ENCODE assay signal across 18 cellular contexts in genomic region chr6:34232901-34233300, GRCh38. TPM values are rescaled to one million over a fixed set of nuclear protein-coding genes. Genes with fewer than 3 reads are reported as not detected.
A peak's percentile ranks its signal among the peaks of the same experiment; 100 is the strongest.
DNase-seq lines count a peak whose midpoint lies in the region; ATAC-seq, FAIRE-seq and TF ChIP-seq lines count a peak whose summit lies in the region.
"Had no signal": no experiment of that assay in that cellular context is flagged by ENCODE, and none has a peak within 500 bp of the region (broad histone marks: within the 10 kb centered on the region; RNA-seq: fewer than 3 reads in every experiment).

No MANE protein-coding gene starts in this region.

- H3K9me3 ChIP-seq in T-helper 17 cell (ENCODE audit: control insufficient read depth, low read length, poor library complexity, severe bottlenecking) (no peaks in the 10 kb centered on the region), subcutaneous abdominal adipose tissue (ENCODE audit: control insufficient read depth in 5 of 5, low read length in 5 of 5) (no peaks in the 10 kb centered on the region)

- H3K27me3 Mint-ChIP-seq in T-helper 17 cell: no peaks in the 10 kb centered on the region
- H3K27me3 Mint-ChIP-seq: CD4-positive, alpha-beta memory T cell had no signal

- no peaks in the 10 kb centered on the region for H3K36me3 Mint-ChIP-seq in T-helper 17 cell (ENCODE audit: low read depth)
- H3K36me3 Mint-ChIP-seq: neural progenitor cell had no signal

- no peaks in the 10 kb centered on the region for H3K36me3 ChIP-seq in subcutaneous abdominal adipose tissue (ENCODE audit: control insufficient read depth in 5 of 5, insufficient read depth in 5 of 5, low read length in 5 of 5)
- H3K36me3 ChIP-seq: neural progenitor cell had no signal

- no peaks in the 10 kb centered on the region for H3K27me3 ChIP-seq in subcutaneous abdominal adipose tissue (ENCODE audit: control insufficient read depth in 5 of 5, insufficient read depth in 4 of 5, low read length in 5 of 5)
- H3K27me3 ChIP-seq: neural progenitor cell had no signal

- no peak overlapping the region for H3K4me3 Mint-ChIP-seq in T-helper 17 cell
- H3K4me3 Mint-ChIP-seq: activated naive CD4-positive, alpha-beta T cell treated with anti-CD3 and anti-CD28 coated beads for 36 hours; neural progenitor cell; T-helper 1 cell treated with Interleukin-12 subunit alpha and Interleukin-12 subunit beta and Interleukin-4 antibody, amounts not matched to agents 30 μg/mL and 1 μg/mL, for 36 hours had no signal

- no peak for FAIRE-seq in H54 (lab: Jason Lieb, UNC)
- FAIRE-seq: GM12892 had no signal

- TF ChIP-seq CTCF in fibroblast of the aortic adventitia (IDR thresholded peaks at IDR 0.05; ENCODE audit: insufficient read depth, low read length): no peak

- TF ChIP-seq POLR2A in H54 (IDR thresholded peaks at IDR 0.05; ENCODE audit: low read depth, low read length): no peak

- peak; percentile 30 for DNase-seq in H54 (ENCODE audit: insufficient read length, low spot score)
- DNase-seq in T-helper 17 cell: no peak
- peak; percentile 60 for DNase-seq in fibroblast of the aortic adventitia (ENCODE audit: low read depth)
- no peak for DNase-seq in CD1c-positive myeloid dendritic cell (ENCODE audit: extremely low spot score)
- no peak for DNase-seq in ecto neural progenitor cell (ENCODE audit: low spot score)
- no peak for DNase-seq in DMS153 (lab: John Stamatoyannopoulos, UW)
- DNase-seq: activated CD4-positive, CD25-positive, alpha-beta regulatory T cell treated with anti-CD3 and anti-CD28 coated beads, Interleukin-2, amount 50 U/mL, for 72 hours; activated naive CD4-positive, alpha-beta T cell treated with anti-CD3 and anti-CD28 coated beads for 36 hours; CD4-positive, alpha-beta memory T cell; effector CD4-positive, alpha-beta T cell; foreskin melanocyte; NCI-H1092; NCI-H774; stimulated activated CD4-positive, alpha-beta T cell treated with anti-CD3 and anti-CD28 coated beads, Interleukin-1b, Interleukin-23, amount 100 ng/mL, for 48 hours had no signal

- peaks cover 0 to 15% (median 14%) of the 10 kb centered on the region in 5 donors for H3K4me1 ChIP-seq in subcutaneous abdominal adipose tissue (ENCODE audit: control insufficient read depth in 5 of 5, insufficient read depth in 5 of 5, low read length in 5 of 5)

- ATAC-seq in T-helper 17 cell: no peak

- H3K4me1 Mint-ChIP-seq in T-helper 17 cell: peaks cover 10% of the 10 kb centered on the region

- peak overlapping the region in 1 of 5 donors; percentile 20 for H3K9ac ChIP-seq in subcutaneous abdominal adipose tissue (ENCODE audit: low read length in 5 of 5)
- H3K9ac ChIP-seq: neural progenitor cell had no signal

- peak overlapping the region; percentile 44 for H3K27ac Mint-ChIP-seq in T-helper 17 cell
- H3K27ac Mint-ChIP-seq: activated naive CD4-positive, alpha-beta T cell treated with anti-CD3 and anti-CD28 coated beads for 36 hours; neural progenitor cell; T-helper 1 cell treated with Interleukin-12 subunit alpha and Interleukin-12 subunit beta and Interleukin-4 antibody, amounts not matched to agents 30 μg/mL and 1 μg/mL, for 36 hours had no signal

- peak overlapping the region; percentile 90 for H3K27ac ChIP-seq in subcutaneous abdominal adipose tissue (ENCODE audit: low read depth, low read length)
- H3K27ac ChIP-seq: neural progenitor cell had no signal

- no peak overlapping the region for H3K4me3 ChIP-seq in fibroblast of the aortic adventitia (ENCODE audit: low read depth, low read length)
- H3K4me3 ChIP-seq in subcutaneous abdominal adipose tissue (ENCODE audit: low read depth in 1 of 5, low read length in 5 of 5): no peak overlapping the region
- H3K4me3 ChIP-seq: neural progenitor cell had no signal

RNA-seq across cellular contexts. Expression of gene HMGA1, which starts 3.8 kb away (rescaled TPM):
- 10 to 100 TPM; 87.5 to 90.3 TPM for total RNA-seq in T-helper 17 cell
- total RNA-seq in fibroblast of the aortic adventitia (ENCODE audit: low replicate concordance): 38.6 and 635 TPM in 2 replicates

RNA-seq across cellular contexts. Expression of gene SMIM29, which starts 15.9 kb away (rescaled TPM):
- total RNA-seq in T-helper 17 cell: 10 to 100 TPM; 24.3 to 29.2 TPM
- total RNA-seq in fibroblast of the aortic adventitia (ENCODE audit: low replicate concordance): 14.7 and 44.7 TPM in 2 replicates

Comparison
In these comparisons a context has a peak if more than half of its experiments do, and no peak if none do; other contexts are left out.
1. DNase-seq: peak in H54 (single experiment) and fibroblast of the aortic adventitia (single experiment); none in T-helper 17 cell (0 of 3), CD1c-positive myeloid dendritic cell (single experiment), ecto neural progenitor cell (single experiment) and DMS153 (single experiment).